Comparison of ENCODE assay signal across 7 cellular contexts in the genomic region with DNA sequence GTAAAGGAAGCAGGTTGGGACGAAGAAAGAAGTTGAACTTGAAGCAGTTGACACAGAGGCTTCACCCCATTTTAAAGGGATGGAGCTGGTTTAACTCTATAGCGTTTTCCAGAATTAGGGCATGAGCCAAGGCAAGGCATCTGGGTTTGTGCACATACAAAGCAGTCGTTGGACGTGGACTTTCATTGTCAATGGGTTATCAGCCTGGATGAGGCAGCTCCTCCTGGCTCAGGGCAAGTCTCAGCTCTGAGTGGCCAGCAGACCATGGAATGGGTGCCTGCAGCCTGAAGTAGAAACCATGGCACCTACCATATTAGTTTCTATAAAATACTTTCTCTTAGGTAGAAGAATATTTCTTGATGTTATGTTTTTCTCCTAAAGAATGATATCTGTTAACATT.
"Had no signal": no experiment of that assay in that cellular context is flagged by ENCODE, and none has a peak within 500 bp of the region (broad histone marks: within the 10 kb centered on the region; RNA-seq: fewer than 3 reads in every experiment).

No MANE protein-coding gene starts in this region.

- H3K4me1 Mint-ChIP-seq: IgD-negative memory B cell had no signal

- ATAC-seq: HepG2, K562 had no signal

- H3K27ac Mint-ChIP-seq: IgD-negative memory B cell had no signal

- H3K4me3 Mint-ChIP-seq: IgD-negative memory B cell had no signal

- H3K36me3 Mint-ChIP-seq: IgD-negative memory B cell had no signal

- H3K27ac ChIP-seq: HL-60, KMS-11 had no signal

- H3K9ac ChIP-seq: KMS-11 had no signal

- DNase-seq: KBM-7, KG1 had no signal

- H3K4me3 ChIP-seq: K562 had no signal

- H3K27me3 Mint-ChIP-seq: IgD-negative memory B cell had no signal

- H3K4me2 ChIP-seq: KMS-11 had no signal
